Comparison of ENCODE assay signal across 16 cellular contexts in genomic region chrX:7071390-7071789, GRCh38.
"Had no signal": no experiment of that assay in that cellular context is flagged by ENCODE, and none has a peak within 500 bp of the region (broad histone marks: within the 10 kb centered on the region; RNA-seq: fewer than 3 reads in every experiment).

No MANE protein-coding gene starts in this region.

- FAIRE-seq: urothelium cell line had no signal

- H3K27me3 ChIP-seq: cardiac muscle cell, colonic mucosa, foreskin keratinocyte, neutrophil, stomach had no signal

- H3K9me3 ChIP-seq: colonic mucosa, neutrophil, stomach, thoracic aorta had no signal

- DNase-seq: activated CD4-positive, alpha-beta T cell treated with anti-CD3 and anti-CD28 coated beads, Interleukin-2, amount 50 U/mL, for 1 hour; activated naive CD8-positive, alpha-beta T cell treated with anti-CD3 and anti-CD28 coated beads, Interleukin-2, amount 50 U/mL, for 24 hours; colonic mucosa; effector CD4-positive, alpha-beta T cell; foreskin keratinocyte; head of caudate nucleus; left colon; retina; stimulated activated CD4-positive, alpha-beta T cell treated with anti-CD3 and anti-CD28 coated beads, Interleukin-15, amount 100 ng/mL, for 24 hours; stimulated activated CD4-positive, alpha-beta T cell treated with anti-CD3 and anti-CD28 coated beads, Interleukin-4, amount 100 ng/mL, for 24 hours; stomach; T-helper 2 cell had no signal

- H3K4me3 ChIP-seq: cardiac muscle cell, colonic mucosa, stomach, thoracic aorta had no signal

- H3K4me1 ChIP-seq: colonic mucosa, foreskin keratinocyte had no signal

- ATAC-seq: activated naive CD8-positive, alpha-beta T cell treated with anti-CD3 and anti-CD28 coated beads, Interleukin-2, amount 50 U/mL, for 24 hours; foreskin keratinocyte; left colon had no signal

- H3K27ac ChIP-seq: cardiac muscle cell, colonic mucosa, foreskin keratinocyte, neutrophil, stomach, thoracic aorta had no signal

- H3K36me3 ChIP-seq: cardiac muscle cell, colonic mucosa, neutrophil, thoracic aorta had no signal
